In genomic region chr5:157473383-157474370, GRCh38 we compare ENCODE assay signal across 1 cellular context.
TF ChIP-seq lines count a peak whose summit lies in the region.

No MANE protein-coding gene starts in this region.

TF ChIP-seq in K562, 482 proteins besides CTCF, POLR2A, EP300 and RAD21 (continued from another document):
- peak; percentile 77 for TF ChIP-seq SPI1 (IDR thresholded peaks at IDR 0.05; ENCODE audit: borderline replicate concordance, low read depth, low read length)
- TF ChIP-seq HDAC6 (IDR thresholded peaks at IDR 0.05; ENCODE audit: low read depth, low read length): no peak
- no peak for TF ChIP-seq ETV6 (IDR thresholded peaks at IDR 0.05; ENCODE audit: borderline replicate concordance in 1 of 2, low read depth in 2 of 2, low read length in 1 of 2)
- no peak for TF ChIP-seq ETV6 (CRISPR knock-in tag; IDR thresholded peaks at IDR 0.05; ENCODE audit: borderline replicate concordance)
- TF ChIP-seq TRIM25 (IDR thresholded peaks at IDR 0.05; ENCODE audit: borderline replicate concordance): no peak
- 0 out of 2 replicates have a peak, but pooled peaks have one; percentile 17 for TF ChIP-seq MYC (IDR thresholded peaks at IDR 0.05; ENCODE audit: low read depth, low read length)
- no peak for TF ChIP-seq MYC (CRISPR knock-in tag; IDR thresholded peaks at IDR 0.05; ENCODE audit: borderline replicate concordance, low read depth)
- no peak for TF ChIP-seq ZNF311 (CRISPR knock-in tag; IDR thresholded peaks at IDR 0.05)
- TF ChIP-seq ZNF76 (CRISPR knock-in tag; IDR thresholded peaks at IDR 0.05; ENCODE audit: borderline replicate concordance): no peak
- no peak for TF ChIP-seq ZEB2 (IDR thresholded peaks at IDR 0.05)
- no peak for TF ChIP-seq KAT2B (IDR thresholded peaks at IDR 0.05; ENCODE audit: low read depth, low read length)
- no peak for TF ChIP-seq RREB1 (CRISPR knock-in tag; IDR thresholded peaks at IDR 0.05)
- no peak for TF ChIP-seq PHB2 (IDR thresholded peaks at IDR 0.05; ENCODE audit: low read depth)
